ENCODE assay signal across 3 cellular contexts in genomic region chr7:69109879-69110278, GRCh38.
TF ChIP-seq lines count a peak whose summit lies in the region.

No MANE protein-coding gene starts in this region.

TF ChIP-seq in SK-N-SH treated with all-trans-retinoic acid at 6 μM for 48 hours, 23 proteins besides CTCF, POLR2A, EP300 and RAD21:
- TF ChIP-seq ZNF70 (CRISPR knock-in tag; IDR thresholded peaks at IDR 0.05) (peak; percentile 95), SNAI2 (CRISPR knock-in tag; IDR thresholded peaks at IDR 0.05) (no peak)

TF ChIP-seq in SK-N-SH, 30 proteins besides CTCF, POLR2A, EP300 and RAD21:
- TF ChIP-seq RFX5 (IDR thresholded peaks at IDR 0.05; ENCODE audit: low read length) (no peak), POLR2AphosphoS5 (IDR thresholded peaks at IDR 0.05; ENCODE audit: low read depth, low read length) (no peak), TCF12 (IDR thresholded peaks at IDR 0.05) (no peak), NFIC (IDR thresholded peaks at IDR 0.05; ENCODE audit: borderline replicate concordance) (no peak), TEAD4 (IDR thresholded peaks at IDR 0.05; ENCODE audit: borderline replicate concordance, insufficient read depth) (no peak), SIN3A (IDR thresholded peaks at IDR 0.05; ENCODE audit: borderline replicate concordance, low read depth, low read length) (no peak), EZH2phosphoT487 (IDR thresholded peaks at IDR 0.05; ENCODE audit: borderline replicate concordance, low read depth) (no peak), MEF2A (IDR thresholded peaks at IDR 0.05; ENCODE audit: borderline replicate concordance, low read depth) (no peak), RCOR1 (IDR thresholded peaks at IDR 0.05; ENCODE audit: low read length) (no peak)
- TF ChIP-seq, protein P1, sequence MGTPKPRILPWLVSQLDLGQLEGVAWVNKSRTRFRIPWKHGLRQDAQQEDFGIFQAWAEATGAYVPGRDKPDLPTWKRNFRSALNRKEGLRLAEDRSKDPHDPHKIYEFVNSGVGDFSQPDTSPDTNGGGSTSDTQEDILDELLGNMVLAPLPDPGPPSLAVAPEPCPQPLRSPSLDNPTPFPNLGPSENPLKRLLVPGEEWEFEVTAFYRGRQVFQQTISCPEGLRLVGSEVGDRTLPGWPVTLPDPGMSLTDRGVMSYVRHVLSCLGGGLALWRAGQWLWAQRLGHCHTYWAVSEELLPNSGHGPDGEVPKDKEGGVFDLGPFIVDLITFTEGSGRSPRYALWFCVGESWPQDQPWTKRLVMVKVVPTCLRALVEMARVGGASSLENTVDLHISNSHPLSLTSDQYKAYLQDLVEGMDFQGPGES (IDR thresholded peaks at IDR 0.05; ENCODE audit: low read depth, low read length), result no peak
- TF ChIP-seq, protein P2, sequence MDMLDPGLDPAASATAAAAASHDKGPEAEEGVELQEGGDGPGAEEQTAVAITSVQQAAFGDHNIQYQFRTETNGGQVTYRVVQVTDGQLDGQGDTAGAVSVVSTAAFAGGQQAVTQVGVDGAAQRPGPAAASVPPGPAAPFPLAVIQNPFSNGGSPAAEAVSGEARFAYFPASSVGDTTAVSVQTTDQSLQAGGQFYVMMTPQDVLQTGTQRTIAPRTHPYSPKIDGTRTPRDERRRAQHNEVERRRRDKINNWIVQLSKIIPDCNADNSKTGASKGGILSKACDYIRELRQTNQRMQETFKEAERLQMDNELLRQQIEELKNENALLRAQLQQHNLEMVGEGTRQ (IDR thresholded peaks at IDR 0.05; ENCODE audit: borderline replicate concordance, low read depth, low read length), result no peak
- TF ChIP-seq, protein P3, sequence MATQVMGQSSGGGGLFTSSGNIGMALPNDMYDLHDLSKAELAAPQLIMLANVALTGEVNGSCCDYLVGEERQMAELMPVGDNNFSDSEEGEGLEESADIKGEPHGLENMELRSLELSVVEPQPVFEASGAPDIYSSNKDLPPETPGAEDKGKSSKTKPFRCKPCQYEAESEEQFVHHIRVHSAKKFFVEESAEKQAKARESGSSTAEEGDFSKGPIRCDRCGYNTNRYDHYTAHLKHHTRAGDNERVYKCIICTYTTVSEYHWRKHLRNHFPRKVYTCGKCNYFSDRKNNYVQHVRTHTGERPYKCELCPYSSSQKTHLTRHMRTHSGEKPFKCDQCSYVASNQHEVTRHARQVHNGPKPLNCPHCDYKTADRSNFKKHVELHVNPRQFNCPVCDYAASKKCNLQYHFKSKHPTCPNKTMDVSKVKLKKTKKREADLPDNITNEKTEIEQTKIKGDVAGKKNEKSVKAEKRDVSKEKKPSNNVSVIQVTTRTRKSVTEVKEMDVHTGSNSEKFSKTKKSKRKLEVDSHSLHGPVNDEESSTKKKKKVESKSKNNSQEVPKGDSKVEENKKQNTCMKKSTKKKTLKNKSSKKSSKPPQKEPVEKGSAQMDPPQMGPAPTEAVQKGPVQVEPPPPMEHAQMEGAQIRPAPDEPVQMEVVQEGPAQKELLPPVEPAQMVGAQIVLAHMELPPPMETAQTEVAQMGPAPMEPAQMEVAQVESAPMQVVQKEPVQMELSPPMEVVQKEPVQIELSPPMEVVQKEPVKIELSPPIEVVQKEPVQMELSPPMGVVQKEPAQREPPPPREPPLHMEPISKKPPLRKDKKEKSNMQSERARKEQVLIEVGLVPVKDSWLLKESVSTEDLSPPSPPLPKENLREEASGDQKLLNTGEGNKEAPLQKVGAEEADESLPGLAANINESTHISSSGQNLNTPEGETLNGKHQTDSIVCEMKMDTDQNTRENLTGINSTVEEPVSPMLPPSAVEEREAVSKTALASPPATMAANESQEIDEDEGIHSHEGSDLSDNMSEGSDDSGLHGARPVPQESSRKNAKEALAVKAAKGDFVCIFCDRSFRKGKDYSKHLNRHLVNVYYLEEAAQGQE (IDR thresholded peaks at IDR 0.05; ENCODE audit: low read depth, low read length), result no peak
- TF ChIP-seq, protein P4, sequence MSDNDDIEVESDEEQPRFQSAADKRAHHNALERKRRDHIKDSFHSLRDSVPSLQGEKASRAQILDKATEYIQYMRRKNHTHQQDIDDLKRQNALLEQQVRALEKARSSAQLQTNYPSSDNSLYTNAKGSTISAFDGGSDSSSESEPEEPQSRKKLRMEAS (IDR thresholded peaks at IDR 0.05; ENCODE audit: low read depth), result no peak
TF ChIP-seq in SK-N-SH: peak in this region for 0.

TF ChIP-seq in H1, 55 proteins besides CTCF, POLR2A, EP300 and RAD21:
- TF ChIP-seq, protein P5, sequence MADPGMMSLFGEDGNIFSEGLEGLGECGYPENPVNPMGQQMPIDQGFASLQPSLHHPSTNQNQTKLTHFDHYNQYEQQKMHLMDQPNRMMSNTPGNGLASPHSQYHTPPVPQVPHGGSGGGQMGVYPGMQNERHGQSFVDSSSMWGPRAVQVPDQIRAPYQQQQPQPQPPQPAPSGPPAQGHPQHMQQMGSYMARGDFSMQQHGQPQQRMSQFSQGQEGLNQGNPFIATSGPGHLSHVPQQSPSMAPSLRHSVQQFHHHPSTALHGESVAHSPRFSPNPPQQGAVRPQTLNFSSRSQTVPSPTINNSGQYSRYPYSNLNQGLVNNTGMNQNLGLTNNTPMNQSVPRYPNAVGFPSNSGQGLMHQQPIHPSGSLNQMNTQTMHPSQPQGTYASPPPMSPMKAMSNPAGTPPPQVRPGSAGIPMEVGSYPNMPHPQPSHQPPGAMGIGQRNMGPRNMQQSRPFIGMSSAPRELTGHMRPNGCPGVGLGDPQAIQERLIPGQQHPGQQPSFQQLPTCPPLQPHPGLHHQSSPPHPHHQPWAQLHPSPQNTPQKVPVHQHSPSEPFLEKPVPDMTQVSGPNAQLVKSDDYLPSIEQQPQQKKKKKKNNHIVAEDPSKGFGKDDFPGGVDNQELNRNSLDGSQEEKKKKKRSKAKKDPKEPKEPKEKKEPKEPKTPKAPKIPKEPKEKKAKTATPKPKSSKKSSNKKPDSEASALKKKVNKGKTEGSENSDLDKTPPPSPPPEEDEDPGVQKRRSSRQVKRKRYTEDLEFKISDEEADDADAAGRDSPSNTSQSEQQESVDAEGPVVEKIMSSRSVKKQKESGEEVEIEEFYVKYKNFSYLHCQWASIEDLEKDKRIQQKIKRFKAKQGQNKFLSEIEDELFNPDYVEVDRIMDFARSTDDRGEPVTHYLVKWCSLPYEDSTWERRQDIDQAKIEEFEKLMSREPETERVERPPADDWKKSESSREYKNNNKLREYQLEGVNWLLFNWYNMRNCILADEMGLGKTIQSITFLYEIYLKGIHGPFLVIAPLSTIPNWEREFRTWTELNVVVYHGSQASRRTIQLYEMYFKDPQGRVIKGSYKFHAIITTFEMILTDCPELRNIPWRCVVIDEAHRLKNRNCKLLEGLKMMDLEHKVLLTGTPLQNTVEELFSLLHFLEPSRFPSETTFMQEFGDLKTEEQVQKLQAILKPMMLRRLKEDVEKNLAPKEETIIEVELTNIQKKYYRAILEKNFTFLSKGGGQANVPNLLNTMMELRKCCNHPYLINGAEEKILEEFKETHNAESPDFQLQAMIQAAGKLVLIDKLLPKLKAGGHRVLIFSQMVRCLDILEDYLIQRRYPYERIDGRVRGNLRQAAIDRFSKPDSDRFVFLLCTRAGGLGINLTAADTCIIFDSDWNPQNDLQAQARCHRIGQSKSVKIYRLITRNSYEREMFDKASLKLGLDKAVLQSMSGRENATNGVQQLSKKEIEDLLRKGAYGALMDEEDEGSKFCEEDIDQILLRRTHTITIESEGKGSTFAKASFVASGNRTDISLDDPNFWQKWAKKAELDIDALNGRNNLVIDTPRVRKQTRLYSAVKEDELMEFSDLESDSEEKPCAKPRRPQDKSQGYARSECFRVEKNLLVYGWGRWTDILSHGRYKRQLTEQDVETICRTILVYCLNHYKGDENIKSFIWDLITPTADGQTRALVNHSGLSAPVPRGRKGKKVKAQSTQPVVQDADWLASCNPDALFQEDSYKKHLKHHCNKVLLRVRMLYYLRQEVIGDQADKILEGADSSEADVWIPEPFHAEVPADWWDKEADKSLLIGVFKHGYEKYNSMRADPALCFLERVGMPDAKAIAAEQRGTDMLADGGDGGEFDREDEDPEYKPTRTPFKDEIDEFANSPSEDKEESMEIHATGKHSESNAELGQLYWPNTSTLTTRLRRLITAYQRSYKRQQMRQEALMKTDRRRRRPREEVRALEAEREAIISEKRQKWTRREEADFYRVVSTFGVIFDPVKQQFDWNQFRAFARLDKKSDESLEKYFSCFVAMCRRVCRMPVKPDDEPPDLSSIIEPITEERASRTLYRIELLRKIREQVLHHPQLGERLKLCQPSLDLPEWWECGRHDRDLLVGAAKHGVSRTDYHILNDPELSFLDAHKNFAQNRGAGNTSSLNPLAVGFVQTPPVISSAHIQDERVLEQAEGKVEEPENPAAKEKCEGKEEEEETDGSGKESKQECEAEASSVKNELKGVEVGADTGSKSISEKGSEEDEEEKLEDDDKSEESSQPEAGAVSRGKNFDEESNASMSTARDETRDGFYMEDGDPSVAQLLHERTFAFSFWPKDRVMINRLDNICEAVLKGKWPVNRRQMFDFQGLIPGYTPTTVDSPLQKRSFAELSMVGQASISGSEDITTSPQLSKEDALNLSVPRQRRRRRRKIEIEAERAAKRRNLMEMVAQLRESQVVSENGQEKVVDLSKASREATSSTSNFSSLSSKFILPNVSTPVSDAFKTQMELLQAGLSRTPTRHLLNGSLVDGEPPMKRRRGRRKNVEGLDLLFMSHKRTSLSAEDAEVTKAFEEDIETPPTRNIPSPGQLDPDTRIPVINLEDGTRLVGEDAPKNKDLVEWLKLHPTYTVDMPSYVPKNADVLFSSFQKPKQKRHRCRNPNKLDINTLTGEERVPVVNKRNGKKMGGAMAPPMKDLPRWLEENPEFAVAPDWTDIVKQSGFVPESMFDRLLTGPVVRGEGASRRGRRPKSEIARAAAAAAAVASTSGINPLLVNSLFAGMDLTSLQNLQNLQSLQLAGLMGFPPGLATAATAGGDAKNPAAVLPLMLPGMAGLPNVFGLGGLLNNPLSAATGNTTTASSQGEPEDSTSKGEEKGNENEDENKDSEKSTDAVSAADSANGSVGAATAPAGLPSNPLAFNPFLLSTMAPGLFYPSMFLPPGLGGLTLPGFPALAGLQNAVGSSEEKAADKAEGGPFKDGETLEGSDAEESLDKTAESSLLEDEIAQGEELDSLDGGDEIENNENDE (IDR thresholded peaks at IDR 0.05; ENCODE audit: insufficient replicate concordance, low read length), result no peak
